8 cellular contexts compared by ENCODE assay signal in the genomic region with DNA sequence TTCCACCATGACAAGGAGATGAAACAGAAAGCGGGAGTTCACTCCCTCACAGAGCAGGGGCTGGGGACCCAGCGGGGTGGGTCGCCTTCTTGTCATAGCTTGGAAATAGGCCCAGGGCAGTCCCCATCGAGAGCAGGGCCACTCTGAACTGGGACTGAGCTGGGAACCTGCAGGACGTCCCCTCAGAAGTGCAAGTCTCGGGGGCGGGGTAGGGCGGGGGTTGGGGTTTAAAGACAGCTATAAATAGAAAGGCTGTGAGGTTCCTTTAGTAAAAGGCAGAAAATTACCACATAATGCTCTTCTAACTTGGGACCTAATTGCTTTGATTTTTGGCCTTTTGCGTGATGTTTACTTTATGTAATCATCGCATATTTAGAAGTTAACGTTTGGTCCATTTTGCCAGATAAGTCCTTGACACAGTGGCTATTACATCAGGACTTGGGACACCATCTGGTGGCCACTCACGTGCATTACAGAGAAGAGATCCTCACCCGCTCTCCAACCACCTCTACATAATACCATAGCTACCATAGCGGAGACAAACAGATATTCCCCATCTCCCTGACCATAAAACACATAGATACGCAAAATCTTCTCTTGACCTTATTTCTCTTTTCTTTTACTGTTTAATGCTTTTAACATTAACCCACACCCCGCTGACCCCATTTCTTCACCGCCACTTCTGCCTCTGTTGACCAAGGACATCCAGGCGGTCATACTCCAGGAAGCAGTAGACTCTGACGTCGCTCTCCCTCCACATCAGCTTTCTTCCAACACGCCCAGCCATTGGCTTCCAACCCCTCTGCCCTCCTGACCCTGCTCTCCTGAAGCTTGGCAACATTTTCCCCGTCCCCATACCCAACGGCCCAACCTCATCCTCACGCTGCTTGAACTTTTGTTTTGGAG. TPM values are rescaled to one million over a fixed set of nuclear protein-coding genes. Genes with fewer than 3 reads are reported as not detected.
DNase-seq lines count a peak whose midpoint lies in the region; TF ChIP-seq lines count a peak whose summit lies in the region.

No MANE protein-coding gene starts in this region.

- no peaks in the 10 kb centered on the region for H3K79me2 ChIP-seq in Loucy (ENCODE audit: insufficient read depth, low read length)
- no peaks in the 10 kb centered on the region for H3K79me2 ChIP-seq in mammary epithelial cell (ENCODE audit: insufficient read depth, low read length)

- TF ChIP-seq CTCF in GM10266 (IDR thresholded peaks at IDR 0.05; ENCODE audit: control insufficient read depth, insufficient read depth, low read depth, missing control alignments) (peak; percentile 78), Loucy (conservative IDR thresholded peaks at IDR 0.05; ENCODE audit: low read length) (peak; percentile 87), mammary epithelial cell (conservative IDR thresholded peaks at IDR 0.05 in 1 of 2, IDR thresholded peaks at IDR 0.05 in 1 of 2; ENCODE audit: extremely low read depth in 1 of 2, insufficient read depth in 1 of 2, low read depth in 1 of 2, low read length in 2 of 2) (peak; percentile 76 to 80)

- intact Hi-C loops in mammary epithelial cell (cut with micrococcal nuclease): loop anchor here (1.0 to 2.0 kb wide), 6 partner anchors 91 to 512 kb away; partner anchors contain the start of genes MFSD6L and RPL26

- peak; percentile 72 for DNase-seq in 8988T
- DNase-seq in GM10266 (ENCODE audit: extremely low spot score): peak; percentile 85
- peak in 3 of 5 experiments; percentile 25 to 66 (median 29) for DNase-seq in T-helper 2 cell
- DNase-seq in mammary epithelial cell: peak; percentile 55
- peak; percentile 87 for DNase-seq in iPS-NIHi11 (ENCODE audit: low spot score)
- DNase-seq in stimulated activated CD4-positive, alpha-beta T cell treated with anti-CD3 and anti-CD28 coated beads, Interleukin-15, amount 100 ng/mL, for 24 hours: peak; percentile 60
- DNase-seq in GM19240 (ENCODE audit: insufficient read length, low spot score): no peak

- H3K36me3 ChIP-seq in Loucy (ENCODE audit: insufficient read depth, low read length): no peaks in the 10 kb centered on the region; the same call in 1 of the 2 replicates
- H3K36me3 ChIP-seq in mammary epithelial cell (ENCODE audit: insufficient read depth, low read length): no peaks in the 10 kb centered on the region

- H3K9me3 ChIP-seq in Loucy (ENCODE audit: insufficient read depth, low read depth, low read length) (no peaks in the 10 kb centered on the region), mammary epithelial cell (replicated peaks; ENCODE audit: insufficient read depth, low read length) (no peaks in the 10 kb centered on the region)

- no peak overlapping the region for H3K4me2 ChIP-seq in Loucy (ENCODE audit: low read depth, low read length, poor library complexity, severe bottlenecking)
- H3K4me2 ChIP-seq in mammary epithelial cell (ENCODE audit: insufficient read depth, low read depth, low read length): no peak overlapping the region

- H3K4me1 ChIP-seq in Loucy (ENCODE audit: insufficient read depth, low read length, poor library complexity, severe bottlenecking): peaks cover 46% of the 10 kb centered on the region
- no peaks in the 10 kb centered on the region for H3K4me1 ChIP-seq in mammary epithelial cell (ENCODE audit: insufficient read depth, low read length)

- no peaks in the 10 kb centered on the region for H3K9me2 ChIP-seq in Loucy (replicated peaks; ENCODE audit: low read depth, low read length)

- H3K27me3 ChIP-seq in Loucy (ENCODE audit: insufficient read depth, low read length, poor library complexity, severe bottlenecking): no peaks in the 10 kb centered on the region
- H3K27me3 ChIP-seq in mammary epithelial cell (ENCODE audit: insufficient read depth, low read length): no peaks in the 10 kb centered on the region

- H4K20me1 ChIP-seq in Loucy (ENCODE audit: insufficient read depth, low read length, poor library complexity, severe bottlenecking) (no peaks in the 10 kb centered on the region), mammary epithelial cell (ENCODE audit: insufficient read depth, low read length) (no peaks in the 10 kb centered on the region)

- dilution Hi-C loops in mammary epithelial cell (cut with HindIII; ENCODE audit: low sequenced_read_pairs): loop anchor here (5.0 kb wide), 1 partner anchor 38 kb away; no protein-coding TSS in a partner anchor

- CTCF ChIA-PET in mammary epithelial cell (lab: Charles Lee; ENCODE audit: low non-redundant PET): interaction anchor here (0.6 kb wide), 4 partner anchors 17 to 431 kb away, joined by 3 to 4 read pairs (median 3); partner anchors contain the start of gene MFSD6L

- H3K9ac ChIP-seq in Loucy (ENCODE audit: low read depth, low read length, poor library complexity, severe bottlenecking) (no peak overlapping the region), mammary epithelial cell (ENCODE audit: insufficient read depth, low read length) (no peak overlapping the region)

- H3F3A ChIP-seq in Loucy (ENCODE audit: low read depth): no peaks in the 10 kb centered on the region

- H3K27ac ChIP-seq in mammary epithelial cell (ENCODE audit: insufficient read depth, low read depth, low read length): no peak overlapping the region

- no TSS peak for BruUV-seq in mammary epithelial cell (replicated peaks; lab: Mats Ljungman, UMichigan)

- H3K4me3 ChIP-seq in Loucy (ENCODE audit: low read length, poor library complexity, severe bottlenecking): no peak overlapping the region
- no peak overlapping the region for H3K4me3 ChIP-seq in mammary epithelial cell (replicated peaks in 1 of 3; ENCODE audit: insufficient read depth in 1 of 3, low read depth in 2 of 3, low read length in 3 of 3)

- H2AFZ ChIP-seq in Loucy (ENCODE audit: low read length) (no peak overlapping the region), mammary epithelial cell (ENCODE audit: low read depth, low read length) (no peak overlapping the region)

- in situ Hi-C loops in mammary epithelial cell (cut with MboI; ENCODE audit: low sequenced_read_pairs in 2 of 2): loop anchor here (10.0 kb wide), 2 partner anchors 100 to 140 kb away; partner anchors contain the start of genes MFSD6L (in 1 of the 2) and SPDYE4 (in 1 of the 2)

- WGBS in mammary epithelial cell (ENCODE audit: low coverage, missing lambda C conversion rate): 56% methylated on average over 16 of the region's 24 CpGs

RNA-seq across cellular contexts. Expression of gene PIK3R6, which starts 27.5 kb away (rescaled TPM):
- total RNA-seq in mammary epithelial cell: under 1 TPM in 1 of 2 donors, not detected in 1; under 0.01 TPM
- 0.07 TPM for polyA plus RNA-seq in mammary epithelial cell
- not detected for polyA minus RNA-seq in mammary epithelial cell
